ENCODE assay signal across 1 cellular context in genomic region chr11:119590651-119591308, GRCh38.
TF ChIP-seq lines count a peak whose summit lies in the region.

No MANE protein-coding gene starts in this region.

TF ChIP-seq in SK-N-SH treated with all-trans-retinoic acid at 6 μM for 48 hours, 23 proteins besides CTCF, POLR2A, EP300 and RAD21 (continued from another document):
- TF ChIP-seq CREB5 (CRISPR knock-in tag; IDR thresholded peaks at IDR 0.05; ENCODE audit: low read depth) = no peak
TF ChIP-seq in SK-N-SH treated with all-trans-retinoic acid at 6 μM for 48 hours: peak in this region for 0.
